Comparison of ENCODE assay signal across 12 cellular contexts in the genomic region with DNA sequence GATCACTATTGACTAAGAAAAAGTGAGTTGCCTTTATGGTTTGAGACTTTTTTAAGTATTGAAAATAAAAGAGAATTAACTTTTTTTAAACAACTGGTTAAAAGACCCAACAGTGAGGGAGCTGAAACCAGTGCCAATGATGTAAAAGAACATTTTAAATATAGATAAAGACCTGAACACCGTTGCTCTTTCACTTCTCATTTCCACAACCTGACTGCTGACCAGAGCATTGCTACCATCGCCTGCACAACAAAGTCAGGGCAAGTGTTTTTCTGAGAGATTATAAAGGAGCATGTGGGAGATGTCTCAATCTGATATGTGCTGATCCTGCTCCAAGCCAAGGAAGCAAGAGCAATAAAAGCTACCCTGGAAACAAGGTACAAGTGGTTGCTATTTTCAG. TPM values are rescaled to one million over a fixed set of nuclear protein-coding genes. Genes with fewer than 3 reads are reported as not detected.
DNase-seq lines count a peak whose midpoint lies in the region; ATAC-seq, FAIRE-seq and TF ChIP-seq lines count a peak whose summit lies in the region.
"Had no signal": no experiment of that assay in that cellular context is flagged by ENCODE, and none has a peak within 500 bp of the region (broad histone marks: within the 10 kb centered on the region; RNA-seq: fewer than 3 reads in every experiment).

No MANE protein-coding gene starts in this region.

- H3K4me1 Mint-ChIP-seq in nephron progenitor cell: no peaks in the 10 kb centered on the region
- H3K4me1 Mint-ChIP-seq in activated naive CD8-positive, alpha-beta T cell treated with anti-CD3 and anti-CD28 coated beads for 36 hours: peaks cover 37% of the 10 kb centered on the region

- no peaks in the 10 kb centered on the region for H3K4me1 ChIP-seq in lower lobe of right lung

- ATAC-seq in GM19452 (IDR thresholded peaks at IDR 0.05; ENCODE audit: unreplicated experiment) (peak; percentile 66), HG02970 (IDR thresholded peaks at IDR 0.05; ENCODE audit: low FRiP score, unreplicated experiment) (peak; percentile 70), lower lobe of right lung (no peak)
- ATAC-seq: left colon had no signal

- no peak for TF ChIP-seq POLR2A in GM12892 (IDR thresholded peaks at IDR 0.05; ENCODE audit: low read depth, low read length)

- no peaks in the 10 kb centered on the region for H3K9me3 ChIP-seq in lower lobe of right lung
- H3K9me3 ChIP-seq: prostate gland had no signal

- H3K27ac ChIP-seq in lower lobe of right lung: no peak overlapping the region
- H3K27ac ChIP-seq: prostate gland had no signal

- no peak overlapping the region for H3K27ac Mint-ChIP-seq in nephron progenitor cell
- H3K27ac Mint-ChIP-seq in activated naive CD8-positive, alpha-beta T cell treated with anti-CD3 and anti-CD28 coated beads for 36 hours: no peak overlapping the region

- H3K27me3 Mint-ChIP-seq in nephron progenitor cell (ENCODE audit: low read depth, poor library complexity): no peaks in the 10 kb centered on the region
- no peaks in the 10 kb centered on the region for H3K27me3 Mint-ChIP-seq in activated naive CD8-positive, alpha-beta T cell treated with anti-CD3 and anti-CD28 coated beads for 36 hours

- H3K9me3 Mint-ChIP-seq in nephron progenitor cell: no peaks in the 10 kb centered on the region
- H3K9me3 Mint-ChIP-seq in activated naive CD8-positive, alpha-beta T cell treated with anti-CD3 and anti-CD28 coated beads for 36 hours: no peaks in the 10 kb centered on the region

- no peak overlapping the region for H3K4me3 Mint-ChIP-seq in nephron progenitor cell
- no peak overlapping the region for H3K4me3 Mint-ChIP-seq in activated naive CD8-positive, alpha-beta T cell treated with anti-CD3 and anti-CD28 coated beads for 36 hours

- H3K36me3 ChIP-seq in lower lobe of right lung: no peaks in the 10 kb centered on the region
- H3K36me3 ChIP-seq: prostate gland had no signal

- no peaks in the 10 kb centered on the region for H3K36me3 Mint-ChIP-seq in nephron progenitor cell (ENCODE audit: low read depth)
- peaks cover 26% of the 10 kb centered on the region for H3K36me3 Mint-ChIP-seq in activated naive CD8-positive, alpha-beta T cell treated with anti-CD3 and anti-CD28 coated beads for 36 hours

- no peak overlapping the region for H3K4me3 ChIP-seq in lower lobe of right lung
- H3K4me3 ChIP-seq: prostate gland had no signal

- DNase-seq in GM12892 (ENCODE audit: insufficient read length): no peak
- DNase-seq in MV-4-11 (lab: John Stamatoyannopoulos, UW): peak; percentile 4
- no peak for DNase-seq in nephron progenitor cell
- DNase-seq in activated naive CD8-positive, alpha-beta T cell treated with anti-CD3 and anti-CD28 coated beads for 36 hours: no peak
- DNase-seq in NCI-H146 (lab: John Stamatoyannopoulos, UW): no peak
- no peak for DNase-seq in lower lobe of right lung
- DNase-seq: activated CD4-positive, alpha-beta T cell treated with anti-CD3 and anti-CD28 coated beads, Interleukin-2, amount 50 U/mL, for 1 hour; left colon had no signal

- FAIRE-seq in GM12892 (lab: Jason Lieb, UNC): peak; percentile 46
- FAIRE-seq: astrocyte had no signal

- intact Hi-C loops in lower lobe of right lung (cut with DNase I): no loop called here

- TF ChIP-seq CTCF in nephron progenitor cell (IDR thresholded peaks at IDR 0.05) (no peak), lower lobe of right lung (IDR thresholded peaks at IDR 0.05) (no peak)

- H3K27me3 ChIP-seq in lower lobe of right lung (ENCODE audit: low read depth): no peaks in the 10 kb centered on the region

RNA-seq across cellular contexts. Expression of a gene that starts 34.7 kb away (rescaled TPM):
- 11.4 TPM for polyA plus RNA-seq in GM12892 (2012; ENCODE audit: missing spikeins)
- total RNA-seq in activated naive CD8-positive, alpha-beta T cell treated with anti-CD3 and anti-CD28 coated beads for 36 hours: 10 to 100 TPM; 18.5 to 20.9 TPM
- 14.7 TPM for total RNA-seq in lower lobe of right lung

Comparison
In these comparisons a context has a peak if more than half of its experiments do, and no peak if none do; other contexts are left out.
1. ATAC-seq: peak in GM19452 (single experiment) and HG02970 (single experiment); none in lower lobe of right lung (0 of 2).